ENCODE assay signal across 15 cellular contexts in the genomic region with DNA sequence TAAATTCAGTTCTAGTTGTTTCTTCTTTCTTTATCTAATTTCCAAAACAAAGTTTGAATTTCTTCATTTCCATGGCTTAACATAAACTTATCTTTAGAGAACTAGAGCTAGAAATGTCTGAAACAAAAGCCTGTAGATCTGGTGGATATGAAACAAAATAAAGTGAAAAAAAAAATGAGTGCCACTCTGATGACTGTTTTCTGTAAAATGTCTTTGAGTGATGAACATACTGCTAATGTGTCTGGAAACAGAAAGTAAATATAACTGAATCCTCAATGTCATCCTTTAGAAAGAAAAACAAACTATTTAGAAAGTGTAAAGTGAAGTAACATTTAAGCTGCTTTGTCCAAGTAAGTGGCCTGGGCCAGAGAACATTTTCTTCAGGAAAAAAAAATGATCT.
"Had no signal": no experiment of that assay in that cellular context is flagged by ENCODE, and none has a peak within 500 bp of the region (broad histone marks: within the 10 kb centered on the region; RNA-seq: fewer than 3 reads in every experiment).

No MANE protein-coding gene starts in this region.

- H3K27me3 ChIP-seq: body of pancreas, gastrocnemius medialis, neural progenitor cell, pancreas, thyroid gland had no signal

- H3K36me3 Mint-ChIP-seq: neural progenitor cell had no signal

- H3K4me3 Mint-ChIP-seq: activated CD8-positive, alpha-beta T cell treated with anti-CD3 and anti-CD28 coated beads, Interleukin-2, amount 10 ng/mL, durations not matched to agents 7 days and 5 days; activated naive CD8-positive, alpha-beta T cell treated with anti-CD3 and anti-CD28 coated beads, Interleukin-2, amount 50 U/mL, for 24 hours; central memory CD8-positive, alpha-beta T cell; neural progenitor cell had no signal

- DNase-seq: activated CD4-positive, alpha-beta T cell treated with anti-CD3 and anti-CD28 coated beads for 4 hours; activated CD8-positive, alpha-beta memory T cell treated with anti-CD3 and anti-CD28 coated beads, Interleukin-2, amount 50 U/mL, for 48 hours; activated CD8-positive, alpha-beta T cell treated with anti-CD3 and anti-CD28 coated beads, Interleukin-2, amount 10 ng/mL, durations not matched to agents 7 days and 5 days; activated naive CD4-positive, alpha-beta T cell treated with Interleukin-2 at 50 U/mL for 16 hours; activated naive CD8-positive, alpha-beta T cell treated with anti-CD3 and anti-CD28 coated beads, Interleukin-2, amount 50 U/mL, for 24 hours; body of pancreas; dermis blood vessel endothelial cell; gastrocnemius medialis; pancreas; T-helper 9 cell; thyroid gland; WERI-Rb-1 had no signal

- H3K9me3 ChIP-seq: body of pancreas, gastrocnemius medialis, pancreas, thyroid gland had no signal

- ATAC-seq: activated CD8-positive, alpha-beta T cell treated with anti-CD3 and anti-CD28 coated beads, Interleukin-2, amount 10 ng/mL, durations not matched to agents 7 days and 5 days; activated naive CD8-positive, alpha-beta T cell treated with anti-CD3 and anti-CD28 coated beads, Interleukin-2, amount 50 U/mL, for 24 hours; body of pancreas; gastrocnemius medialis; pancreas had no signal

- H3K27ac Mint-ChIP-seq: activated CD8-positive, alpha-beta T cell treated with anti-CD3 and anti-CD28 coated beads, Interleukin-2, amount 10 ng/mL, durations not matched to agents 7 days and 5 days; activated naive CD8-positive, alpha-beta T cell treated with anti-CD3 and anti-CD28 coated beads, Interleukin-2, amount 50 U/mL, for 24 hours; neural progenitor cell had no signal

- H3K4me1 Mint-ChIP-seq: activated naive CD8-positive, alpha-beta T cell treated with anti-CD3 and anti-CD28 coated beads, Interleukin-2, amount 50 U/mL, for 24 hours; central memory CD8-positive, alpha-beta T cell; neural progenitor cell had no signal

- H3K36me3 ChIP-seq: gastrocnemius medialis, neural progenitor cell, pancreas, thyroid gland, WERI-Rb-1 had no signal

- H3K27me3 Mint-ChIP-seq: activated naive CD8-positive, alpha-beta T cell treated with anti-CD3 and anti-CD28 coated beads, Interleukin-2, amount 50 U/mL, for 24 hours; central memory CD8-positive, alpha-beta T cell had no signal

- H3K9me3 Mint-ChIP-seq: activated naive CD8-positive, alpha-beta T cell treated with anti-CD3 and anti-CD28 coated beads, Interleukin-2, amount 50 U/mL, for 24 hours; neural progenitor cell had no signal

- H3K27ac ChIP-seq: body of pancreas, gastrocnemius medialis, neural progenitor cell, pancreas, thyroid gland, WERI-Rb-1 had no signal

- H3K4me2 ChIP-seq: neural progenitor cell had no signal

- H3K4me3 ChIP-seq: body of pancreas, gastrocnemius medialis, neural progenitor cell, pancreas, skin epidermis, thyroid gland had no signal

- H2AFZ ChIP-seq: neural progenitor cell had no signal

- H3K9ac ChIP-seq: neural progenitor cell had no signal

- H3K4me1 ChIP-seq: body of pancreas, gastrocnemius medialis, neural progenitor cell, pancreas, thyroid gland had no signal
